In genomic region chr10:63583397-63583796, GRCh38 we compare ENCODE assay signal across 17 cellular contexts.
"Had no signal": no experiment of that assay in that cellular context is flagged by ENCODE, and none has a peak within 500 bp of the region (broad histone marks: within the 10 kb centered on the region; RNA-seq: fewer than 3 reads in every experiment).

No MANE protein-coding gene starts in this region.

- ATAC-seq: activated CD8-positive, alpha-beta T cell treated with anti-CD3 and anti-CD28 coated beads, Interleukin-2, amount 10 ng/mL, durations not matched to agents 7 days and 5 days; activated naive CD8-positive, alpha-beta T cell treated with anti-CD3 and anti-CD28 coated beads, Interleukin-2, amount 50 U/mL, for 24 hours; left ventricle myocardium superior; natural killer cell; upper lobe of right lung had no signal

- H3K4me3 ChIP-seq: esophagus muscularis mucosa, right atrium auricular region, upper lobe of right lung had no signal

- DNase-seq: activated CD4-positive, alpha-beta T cell treated with anti-CD3 and anti-CD28 coated beads, Interleukin-2, amount 50 U/mL, for 1 hour; activated CD4-positive, CD25-positive, alpha-beta regulatory T cell treated with anti-CD3 and anti-CD28 coated beads, Interleukin-2, amount 50 U/mL, for 72 hours; activated CD8-positive, alpha-beta T cell treated with anti-CD3 and anti-CD28 coated beads, Interleukin-2, amount 10 ng/mL, durations not matched to agents 7 days and 5 days; activated gamma-delta T cell; activated naive CD4-positive, alpha-beta T cell treated with anti-CD3 and anti-CD28 coated beads, Interleukin-2, amount 50 U/mL, for 16 hours; activated naive CD8-positive, alpha-beta T cell treated with anti-CD3 and anti-CD28 coated beads, Interleukin-2, amount 50 U/mL, for 24 hours; hypothalamus; left ventricle myocardium superior; mammary epithelial cell; natural killer cell; stimulated activated CD4-positive, alpha-beta T cell treated with anti-CD3 and anti-CD28 coated beads, Interleukin-4, amount 100 ng/mL, for 24 hours; stimulated activated naive CD4-positive, alpha-beta T cell treated with Interleukin-2 at 50 U/mL for 16 hours; T1000; upper lobe of right lung; WERI-Rb-1 had no signal

- H3K27ac ChIP-seq: right atrium auricular region, upper lobe of right lung, WERI-Rb-1 had no signal

- H3K27me3 ChIP-seq: esophagus muscularis mucosa, right atrium auricular region, upper lobe of right lung had no signal

- H3K9me3 ChIP-seq: right atrium auricular region, upper lobe of right lung had no signal

- H3K36me3 ChIP-seq: esophagus muscularis mucosa, right atrium auricular region, upper lobe of right lung, WERI-Rb-1 had no signal
